Comparison of ENCODE assay signal across 12 cellular contexts in the genomic region with DNA sequence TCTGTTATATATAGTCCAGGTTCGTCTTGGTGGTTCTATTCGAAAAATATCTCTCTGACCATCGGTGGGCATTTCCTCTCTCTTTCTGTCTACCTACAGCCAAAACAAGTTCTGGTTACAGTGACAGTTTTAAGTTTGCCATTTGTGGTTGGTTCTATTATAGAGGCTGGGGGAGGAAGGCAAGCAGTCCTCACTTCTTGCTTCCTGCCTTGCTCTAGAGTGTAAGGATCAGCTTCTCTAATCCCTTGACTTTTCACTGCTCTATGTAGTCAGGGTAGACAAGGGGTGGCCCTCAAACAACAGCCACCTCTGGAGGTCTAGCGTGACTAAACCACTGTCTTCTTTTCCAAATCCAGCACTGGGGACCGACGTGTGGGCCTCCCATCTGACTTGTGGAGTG.
A peak's percentile ranks its signal among the peaks of the same experiment; 100 is the strongest.
DNase-seq lines count a peak whose midpoint lies in the region; ATAC-seq and TF ChIP-seq lines count a peak whose summit lies in the region.
"Had no signal": no experiment of that assay in that cellular context is flagged by ENCODE, and none has a peak within 500 bp of the region (broad histone marks: within the 10 kb centered on the region; RNA-seq: fewer than 3 reads in every experiment).

No MANE protein-coding gene starts in this region.

- TF ChIP-seq POLR2A in NB4 (IDR thresholded peaks at IDR 0.05; ENCODE audit: extremely low read depth, insufficient read length) = no peak

- DNase-seq in SIG-M5 treated with dmso at 0.1 percent for 504 hours (lab: John Stamatoyannopoulos, UW; ENCODE audit: unreplicated experiment) (peak; percentile 8), SIG-M5 (lab: John Stamatoyannopoulos, UW) (no peak), NB4 (ENCODE audit: low read depth) (peak; percentile 67), activated gamma-delta T cell treated with Interleukin-2 at 50 U/mL for 16 hours (no peak), NCI-H510A treated with DMSO at 0.1 percent for 48 hours (lab: John Stamatoyannopoulos, UW) (no peak)
- DNase-seq: colonic mucosa, GF-D8, GM23248 had no signal

- ATAC-seq in HG02678 (IDR thresholded peaks at IDR 0.05; ENCODE audit: unreplicated experiment) = peak; percentile 81
- ATAC-seq in GM21515 (IDR thresholded peaks at IDR 0.05; ENCODE audit: unreplicated experiment) = no peak

- H3K4me3 ChIP-seq in NB4 (ENCODE audit: low read depth, low read length) = no peak overlapping the region
- H3K4me3 ChIP-seq in neutrophil (ENCODE audit: low read depth in 1 of 2, low read length in 1 of 2) = no peak overlapping the region
- H3K4me3 ChIP-seq: colonic mucosa, GM23248, skin epidermis had no signal

- H3K27me3 ChIP-seq in neutrophil = no peaks in the 10 kb centered on the region
- H3K27me3 ChIP-seq: colonic mucosa had no signal

- H3K4me1 ChIP-seq in neutrophil (ENCODE audit: control insufficient read depth in 1 of 2, insufficient read depth in 1 of 2, low read depth in 1 of 2, low read length in 1 of 2) = peaks cover 41 to 68% of the 10 kb centered on the region in 2 experiments

- peak overlapping the region; percentile 52 for H3K27ac ChIP-seq in neutrophil
- H3K27ac ChIP-seq: GM23248, skin epidermis had no signal

- H3K36me3 ChIP-seq in neutrophil = peaks cover 8% of the 10 kb centered on the region
- H3K36me3 ChIP-seq: colonic mucosa had no signal

- TF ChIP-seq CTCF in NB4 (IDR thresholded peaks at IDR 0.05; ENCODE audit: low read depth, low read length) (no peak), neutrophil (IDR thresholded peaks at IDR 0.05) (no peak)

- H3K9me3 ChIP-seq in neutrophil = no peaks in the 10 kb centered on the region
- H3K9me3 ChIP-seq: colonic mucosa had no signal

Comparison
In these comparisons a context has a peak if more than half of its experiments do, and no peak if none do; other contexts are left out.
1. DNase-seq: peak in SIG-M5 treated with dmso at 0.1 percent for 504 hours (single experiment) and NB4 (single experiment); none in SIG-M5 (single experiment), activated gamma-delta T cell treated with Interleukin-2 at 50 U/mL for 16 hours (single experiment) and NCI-H510A treated with DMSO at 0.1 percent for 48 hours (single experiment).